In the genomic region with DNA sequence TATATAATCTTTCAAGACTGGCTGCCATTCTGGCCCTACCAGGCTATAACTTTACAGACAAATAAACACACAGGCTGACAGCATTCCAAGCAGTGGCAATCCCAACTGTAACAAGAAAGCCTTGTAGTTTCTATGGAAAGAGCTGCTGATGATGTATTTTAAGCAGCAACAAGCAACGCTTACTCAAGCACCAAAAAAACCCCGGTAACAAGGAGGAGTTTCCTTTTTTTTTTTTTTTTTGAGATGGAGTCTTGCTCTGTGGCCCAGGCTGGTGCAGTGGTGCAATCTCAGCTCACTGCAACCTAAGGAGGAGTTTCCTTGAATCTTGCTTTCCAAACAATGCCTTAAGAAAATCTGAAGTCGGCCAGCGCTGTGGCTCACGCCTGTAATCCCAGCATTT, we compare ENCODE assay signal across 13 cellular contexts. TPM values are rescaled to one million over a fixed set of nuclear protein-coding genes. Genes with fewer than 3 reads are reported as not detected.
DNase-seq lines count a peak whose midpoint lies in the region; ATAC-seq and TF ChIP-seq lines count a peak whose summit lies in the region.
"Had no signal": no experiment of that assay in that cellular context is flagged by ENCODE, and none has a peak within 500 bp of the region (broad histone marks: within the 10 kb centered on the region; RNA-seq: fewer than 3 reads in every experiment).

No MANE protein-coding gene starts in this region.

- H2AFZ ChIP-seq in GM23338: no peak overlapping the region
- no peak overlapping the region for H2AFZ ChIP-seq in smooth muscle cell (ENCODE audit: low read depth)
- H2AFZ ChIP-seq: parathyroid adenoma had no signal

- CTCF ChIA-PET in activated naive CD4-positive, alpha-beta T cell treated with anti-CD3 and anti-CD28 coated beads, Interleukin-2, amount 10 ng/mL, durations not matched to agents 7 days and 5 days (lab: Charles Lee): interaction anchor here (0.5 to 5.8 kb wide), 4 partner anchors 23 to 98 kb away, joined by 3 to 59 read pairs (median 4); a partner anchor contains a TSS

- TF ChIP-seq CTCF in GM23338 (conservative IDR thresholded peaks at IDR 0.05; ENCODE audit: low read depth in 2 of 2): no peak
- TF ChIP-seq CTCF in cardiac fibroblast (IDR thresholded peaks at IDR 0.05; ENCODE audit: low read depth, low read length): no peak
- TF ChIP-seq CTCF in smooth muscle cell (IDR thresholded peaks at IDR 0.05; ENCODE audit: borderline replicate concordance, insufficient read depth, poor library complexity, severe bottlenecking): no peak

- H3K4me2 ChIP-seq in GM23338 (no peak overlapping the region), smooth muscle cell (no peak overlapping the region)

- H3K79me2 ChIP-seq in GM23338 (replicated peaks; ENCODE audit: insufficient read depth) (peaks cover 94% of the 10 kb centered on the region), smooth muscle cell (ENCODE audit: low read depth) (peaks cover 88% of the 10 kb centered on the region)

- no peaks in the 10 kb centered on the region for H3K9me3 ChIP-seq in right cardiac atrium (ENCODE audit: control insufficient read depth, low read length)
- no peaks in the 10 kb centered on the region for H3K9me3 ChIP-seq in smooth muscle cell (replicated peaks; ENCODE audit: low read depth)

- peak overlapping the region; percentile 25; the same call in 1 of the 2 replicates for H3K27ac Mint-ChIP-seq in GM23338
- no peak overlapping the region for H3K27ac Mint-ChIP-seq in activated naive CD4-positive, alpha-beta T cell treated with anti-CD3 and anti-CD28 coated beads, Interleukin-2, amount 10 ng/mL, durations not matched to agents 7 days and 5 days

- no peaks in the 10 kb centered on the region for H3K27me3 Mint-ChIP-seq in GM23338 (ENCODE audit: insufficient read depth, low read depth, poor library complexity)
- H3K27me3 Mint-ChIP-seq in activated naive CD4-positive, alpha-beta T cell treated with anti-CD3 and anti-CD28 coated beads, Interleukin-2, amount 10 ng/mL, durations not matched to agents 7 days and 5 days: no peaks in the 10 kb centered on the region

- no peak overlapping the region for H3K4me3 ChIP-seq in GM23338
- H3K4me3 ChIP-seq in cardiac fibroblast (replicated peaks in 1 of 2; ENCODE audit: low read depth in 2 of 2, low read length in 2 of 2): no peak overlapping the region
- H3K4me3 ChIP-seq in right cardiac atrium (ENCODE audit: low read length): no peak overlapping the region
- H3K4me3 ChIP-seq in smooth muscle cell: no peak overlapping the region

- H3K27ac ChIP-seq in GM23338 (ENCODE audit: low read depth): peak overlapping the region; percentile 81
- peak overlapping the region; percentile 38 for H3K27ac ChIP-seq in right cardiac atrium (ENCODE audit: low read length)
- peak overlapping the region; percentile 65 for H3K27ac ChIP-seq in smooth muscle cell (ENCODE audit: low read depth)
- H3K27ac ChIP-seq: parathyroid adenoma had no signal

- H4K20me1 ChIP-seq in GM23338 (replicated peaks; ENCODE audit: insufficient read depth) (peaks cover 39% of the 10 kb centered on the region), smooth muscle cell (ENCODE audit: low read depth) (peaks cover 90% of the 10 kb centered on the region)

- H3K27me3 ChIP-seq in GM23338 (ENCODE audit: insufficient read depth): no peaks in the 10 kb centered on the region
- H3K27me3 ChIP-seq in right cardiac atrium (ENCODE audit: control insufficient read depth, insufficient read depth): no peaks in the 10 kb centered on the region
- no peaks in the 10 kb centered on the region for H3K27me3 ChIP-seq in smooth muscle cell (ENCODE audit: low read depth)

- peaks cover 54% of the 10 kb centered on the region for H3K36me3 Mint-ChIP-seq in GM23338 (ENCODE audit: low read depth)
- peaks cover 26% of the 10 kb centered on the region for H3K36me3 Mint-ChIP-seq in activated naive CD4-positive, alpha-beta T cell treated with anti-CD3 and anti-CD28 coated beads, Interleukin-2, amount 10 ng/mL, durations not matched to agents 7 days and 5 days

- DNase-seq in GM23338 (ENCODE audit: low spot score) (no peak), cardiac fibroblast (ENCODE audit: low read depth in 2 of 2) (peak; percentile 79 to 88), right cardiac atrium (peak in 2 of 3 donors; percentile 53 to 57), smooth muscle cell (lab: John Stamatoyannopoulos, UW; ENCODE audit: unreplicated experiment) (no peak), NCI-H2107 treated with DMSO at 0.1 percent for 48 hours (lab: John Stamatoyannopoulos, UW; ENCODE audit: unreplicated experiment) (no peak)
- no peak for DNase-seq in activated naive CD4-positive, alpha-beta T cell treated with anti-CD3 and anti-CD28 coated beads, Interleukin-2, amount 10 ng/mL, durations not matched to agents 7 days and 5 days
- DNase-seq: DMS79; NCI-H345; stimulated activated naive CD4-positive, alpha-beta T cell; T-helper 2 cell had no signal

- H3K4me1 ChIP-seq in GM23338 (ENCODE audit: insufficient read depth) (peaks cover 17% of the 10 kb centered on the region), right cardiac atrium (ENCODE audit: control insufficient read depth, insufficient read depth, low read length) (peaks cover 6% of the 10 kb centered on the region), smooth muscle cell (ENCODE audit: low read depth) (no peaks in the 10 kb centered on the region)

- WGBS in right cardiac atrium: 47% methylated on average over 5 of the region's 5 CpGs
- 68% methylated on average over 5 of the region's 5 CpGs for WGBS in smooth muscle cell (ENCODE audit: low lambda C conversion rate)

- H3K36me3 ChIP-seq in GM23338 (ENCODE audit: insufficient read depth) (peaks cover 24% of the 10 kb centered on the region), smooth muscle cell (ENCODE audit: low read depth) (no peaks in the 10 kb centered on the region)

- H3K9me3 Mint-ChIP-seq in GM23338: no peaks in the 10 kb centered on the region
- no peaks in the 10 kb centered on the region for H3K9me3 Mint-ChIP-seq in activated naive CD4-positive, alpha-beta T cell treated with anti-CD3 and anti-CD28 coated beads, Interleukin-2, amount 10 ng/mL, durations not matched to agents 7 days and 5 days

- no peak overlapping the region for H3K9ac ChIP-seq in smooth muscle cell (ENCODE audit: low read depth)
- H3K9ac ChIP-seq: parathyroid adenoma had no signal

- ATAC-seq in GM23338 (no peak), right cardiac atrium (peak; percentile 49 to 85), HG03039 (IDR thresholded peaks at IDR 0.05; ENCODE audit: unreplicated experiment) (no peak), HG02938 (IDR thresholded peaks at IDR 0.05; ENCODE audit: unreplicated experiment) (no peak)

- peaks cover 13% of the 10 kb centered on the region; the same call in 1 of the 2 replicates for H3F3A ChIP-seq in GM23338 (replicated peaks; ENCODE audit: low read depth)
- peaks cover 18% of the 10 kb centered on the region for H3F3A ChIP-seq in smooth muscle cell (ENCODE audit: low read depth)

- H3K9me2 ChIP-seq in GM23338 (ENCODE audit: insufficient read depth): no peaks in the 10 kb centered on the region

- intact Hi-C loops in right cardiac atrium (cut with DNase I): loop anchor here in 2 of 4 donors (5.0 to 10.0 kb wide), 3 partner anchors 36 to 101 kb away; a partner anchor contains a TSS

- no peak overlapping the region for H3K4me3 Mint-ChIP-seq in GM23338
- H3K4me3 Mint-ChIP-seq in activated naive CD4-positive, alpha-beta T cell treated with anti-CD3 and anti-CD28 coated beads, Interleukin-2, amount 10 ng/mL, durations not matched to agents 7 days and 5 days: no peak overlapping the region

- H3K4me1 Mint-ChIP-seq in GM23338: peaks cover 12% of the 10 kb centered on the region; the same call in 2 of the 3 replicates
- H3K4me1 Mint-ChIP-seq in activated naive CD4-positive, alpha-beta T cell treated with anti-CD3 and anti-CD28 coated beads, Interleukin-2, amount 10 ng/mL, durations not matched to agents 7 days and 5 days: peaks cover 21% of the 10 kb centered on the region

TF ChIP-seq in GM23338, 12 proteins besides CTCF, POLR2A, EP300 and RAD21:
- TF ChIP-seq ZNF331 (CRISPR knock-in tag; IDR thresholded peaks at IDR 0.05; ENCODE audit: low read depth) (no peak), JUNB (IDR thresholded peaks at IDR 0.05; ENCODE audit: unreplicated experiment) (no peak)

RNA-seq across cellular contexts. Expression of a gene that starts 23.1 kb away (rescaled TPM):
- 64.4 and 72.7 TPM in 2 replicates for total RNA-seq in GM23338 (2014; rRNA removed; shearing (Covaris generic))
- 226 and 241 TPM in 2 replicates for polyA plus RNA-seq in GM23338 (2016; fragmentation: Nextera tagmentation; extraction: Ambion mirVana)
- 10 to 100 TPM; 44.5 to 54.9 (median 49.3) TPM for total RNA-seq in right cardiac atrium
- 35.0 TPM for polyA plus RNA-seq in right cardiac atrium
- 42.3 and 51.8 TPM in 2 replicates for total RNA-seq in smooth muscle cell
- polyA plus RNA-seq in smooth muscle cell: 52.0 and 66.3 TPM in 2 replicates

RNA-seq across cellular contexts. Expression of a gene that starts 27.2 kb away (rescaled TPM):
- 110 and 112 TPM in 2 replicates for total RNA-seq in GM23338 (2014; rRNA removed; shearing (Covaris generic))
- polyA plus RNA-seq in GM23338 (2016; fragmentation: Nextera tagmentation; extraction: Ambion mirVana) (143 and 154 TPM in 2 replicates), right cardiac atrium (71.4 TPM), smooth muscle cell (103 TPM in 2 replicates)
- total RNA-seq in right cardiac atrium (10 to 100 TPM; 31.9 to 46.9 (median 38.5) TPM), smooth muscle cell (32.1 and 40.2 TPM in 2 replicates)

RNA-seq across cellular contexts. Expression of a gene that starts 28.6 kb away (rescaled TPM):
- total RNA-seq in GM23338 (2014; rRNA removed; shearing (Covaris generic)): 31.6 and 38.4 TPM in 2 replicates
- 15.9 and 19.7 TPM in 2 replicates for polyA plus RNA-seq in GM23338 (2016; fragmentation: Nextera tagmentation; extraction: Ambion mirVana)
- 10 to 100 TPM; 13.7 to 21.1 (median 19.3) TPM for total RNA-seq in right cardiac atrium
- polyA plus RNA-seq in right cardiac atrium: 19.8 TPM
- total RNA-seq in smooth muscle cell: 25.2 and 35.1 TPM in 2 replicates
- polyA plus RNA-seq in smooth muscle cell: 36.1 and 39.9 TPM in 2 replicates

RNA-seq across cellular contexts. Expression of a gene that starts 38.9 kb away (rescaled TPM):
- 7.2 and 7.7 TPM in 2 replicates for total RNA-seq in GM23338 (2014; rRNA removed; shearing (Covaris generic))
- polyA plus RNA-seq in GM23338 (2016; fragmentation: Nextera tagmentation; extraction: Ambion mirVana): 4.1 and 4.2 TPM in 2 replicates
- total RNA-seq in right cardiac atrium: 1 to 10 TPM; 1.2 to 4.0 (median 2.3) TPM
- 1.8 TPM for polyA plus RNA-seq in right cardiac atrium
- total RNA-seq in smooth muscle cell: 0.49 and 1.3 TPM in 2 replicates
- polyA plus RNA-seq in smooth muscle cell: 1.5 and 1.6 TPM in 2 replicates

Comparison
In these comparisons a context has a peak if more than half of its experiments do, and no peak if none do; other contexts are left out.
1. ATAC-seq: peak in right cardiac atrium (2 of 2); none in GM23338 (single experiment), HG03039 (single experiment) and HG02938 (single experiment).
2. DNase-seq: peak in cardiac fibroblast (2 of 2) and right cardiac atrium (2 of 3); none in GM23338 (single experiment), smooth muscle cell (single experiment), NCI-H2107 treated with DMSO at 0.1 percent for 48 hours (single experiment) and activated naive CD4-positive, alpha-beta T cell treated with anti-CD3 and anti-CD28 coated beads, Interleukin-2, amount 10 ng/mL, durations not matched to agents 7 days and 5 days (single experiment).
3. Peak in every context shown above with its lines, with median percentiles within 50 percentile points of each other: H3K27ac ChIP-seq.